8 cellular contexts compared by ENCODE assay signal in the genomic region with DNA sequence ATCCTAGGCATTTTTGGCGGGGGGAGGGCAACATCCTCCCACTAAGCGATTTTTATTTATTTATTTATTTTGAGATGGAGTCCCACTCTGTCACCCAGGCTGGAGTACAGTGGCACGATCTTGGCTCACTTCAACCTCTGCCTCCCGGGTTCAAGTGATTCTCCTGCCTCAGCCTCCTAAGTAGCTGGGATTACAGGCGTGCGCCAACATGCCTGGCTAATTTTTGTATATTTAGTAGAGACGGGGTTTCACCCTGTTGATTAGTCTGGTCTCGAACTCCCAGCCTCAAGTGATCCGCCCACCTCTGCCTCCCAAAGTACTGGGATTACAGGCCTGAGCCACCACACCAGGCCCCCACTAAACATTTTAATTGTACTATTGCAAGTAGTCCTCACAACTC. TPM values are rescaled to one million over a fixed set of nuclear protein-coding genes. Genes with fewer than 3 reads are reported as not detected.
DNase-seq lines count a peak whose midpoint lies in the region; ATAC-seq, FAIRE-seq and TF ChIP-seq lines count a peak whose summit lies in the region.
"Not testable (repeated sequence)": the region's sequence is repeated elsewhere in the genome, so short reads cannot be mapped to it uniquely, and the experiment has no call there.

No MANE protein-coding gene starts in this region.

- TF ChIP-seq POLR2A in A549 (IDR thresholded peaks at IDR 0.05; ENCODE audit: low read length): not testable (repeated sequence)

- H3K27me3 Mint-ChIP-seq in IgD-negative memory B cell; T-helper 17 cell; activated T-helper 2 cell treated with anti-CD3 and anti-CD28 coated beads, Interferon-gamma antibody, Interleukin-2, Interleukin-4, amounts not matched to agents 10 μg/mL and 5 μg/mL and 100 μg/mL, durations not matched to agents 14 hours and 24 hours and 36 hours (ENCODE audit: low read depth); chondrocyte (ENCODE audit: low read depth): not testable (repeated sequence)

- H3K9ac ChIP-seq in stomach smooth muscle (ENCODE audit: low read length in 2 of 2): not testable (repeated sequence)

- TF ChIP-seq RAD21 in A549 (conservative IDR thresholded peaks at IDR 0.05 in 1 of 2, IDR thresholded peaks at IDR 0.05 in 1 of 2): not testable (repeated sequence)

- not testable (repeated sequence) for H3K9me3 Mint-ChIP-seq in IgD-negative memory B cell; activated T-helper 2 cell treated with anti-CD3 and anti-CD28 coated beads, Interferon-gamma antibody, Interleukin-2, Interleukin-4, amounts not matched to agents 10 μg/mL and 5 μg/mL and 100 μg/mL, durations not matched to agents 14 hours and 24 hours and 36 hours; chondrocyte (ENCODE audit: low read depth)

- not testable (repeated sequence) for H3K36me3 Mint-ChIP-seq in IgD-negative memory B cell; T-helper 17 cell (ENCODE audit: low read depth); chondrocyte (ENCODE audit: low read depth)
- H3K36me3 Mint-ChIP-seq in activated T-helper 2 cell treated with anti-CD3 and anti-CD28 coated beads, Interferon-gamma antibody, Interleukin-2, Interleukin-4, amounts not matched to agents 10 μg/mL and 5 μg/mL and 100 μg/mL, durations not matched to agents 14 hours and 24 hours and 36 hours (ENCODE audit: low read depth): peaks cover 76% of the 10 kb centered on the region

- CTCF ChIA-PET in A549 (lab: Yijun Ruan, JAX): interaction anchor here (0.7 to 59.0 kb wide), 4 partner anchors 17 to 67 kb away, joined by 3 to 1532 read pairs (median 4); no protein-coding TSS in a partner anchor

- H3K27ac Mint-ChIP-seq in IgD-negative memory B cell (peak overlapping the region; percentile 96 to 97 (median 97)), T-helper 17 cell (peak overlapping the region; percentile 100), chondrocyte (ENCODE audit: unreplicated experiment) (peak overlapping the region; percentile 95)
- H3K27ac Mint-ChIP-seq in activated T-helper 2 cell treated with anti-CD3 and anti-CD28 coated beads, Interferon-gamma antibody, Interleukin-2, Interleukin-4, amounts not matched to agents 10 μg/mL and 5 μg/mL and 100 μg/mL, durations not matched to agents 14 hours and 24 hours and 36 hours: peak overlapping the region; percentile 97

- TF ChIP-seq CTCF in A549 (IDR thresholded peaks at IDR 0.05); chondrocyte (IDR thresholded peaks at IDR 0.05); neutrophil (IDR thresholded peaks at IDR 0.05): not testable (repeated sequence)

- POLR2A ChIA-PET in A549 (lab: Yijun Ruan, JAX): not testable (repeated sequence)

- H3K27me3 ChIP-seq in neutrophil; stomach smooth muscle (ENCODE audit: control insufficient read depth in 1 of 2, insufficient read depth in 2 of 2, low read length in 2 of 2): not testable (repeated sequence)

- 0 out of 3 replicates have a peak overlapping the region, but pooled peaks have one; percentile 6 for H3K4me2 ChIP-seq in A549

- FAIRE-seq in A549 (lab: Jason Lieb, UNC): not testable (repeated sequence)

- peaks cover 64% of the 10 kb centered on the region for H3K4me1 ChIP-seq in A549
- H3K4me1 ChIP-seq in neutrophil (ENCODE audit: control insufficient read depth in 1 of 2, insufficient read depth in 1 of 2, low read depth in 1 of 2, low read length in 1 of 2): peaks cover 77 to 95% of the 10 kb centered on the region in 2 experiments
- peaks cover 93% of the 10 kb centered on the region for H3K4me1 ChIP-seq in stomach smooth muscle (ENCODE audit: control insufficient read depth, insufficient read depth, low read length)

- H3K9me3 ChIP-seq in A549; T-helper 17 cell (ENCODE audit: control insufficient read depth, low read length, poor library complexity, severe bottlenecking); neutrophil; stomach smooth muscle (ENCODE audit: control insufficient read depth in 2 of 2, low read length in 2 of 2): not testable (repeated sequence)

- H3K4me3 ChIP-seq in A549; stomach smooth muscle (ENCODE audit: low read length in 2 of 2): not testable (repeated sequence)
- H3K4me3 ChIP-seq in neutrophil (ENCODE audit: low read depth in 1 of 2, low read length in 1 of 2): peak overlapping the region in 1 of 2 experiments; percentile 56

- H3K27ac ChIP-seq in A549 (peak overlapping the region in 1 of 2 experiments; percentile 57; a peak in 2 of 6 replicates), neutrophil (peak overlapping the region; percentile 91), stomach smooth muscle (ENCODE audit: low read length) (peak overlapping the region; percentile 97)

- ATAC-seq in A549, T-helper 17 cell, left ventricle myocardium superior: not testable (repeated sequence)

- TF ChIP-seq EP300 in A549 (IDR thresholded peaks at IDR 0.05): not testable (repeated sequence)

- DNase-seq in A549 (ENCODE audit: low read depth in 1 of 2, low spot score in 1 of 2); T-helper 17 cell; activated T-helper 2 cell treated with anti-CD3 and anti-CD28 coated beads, Interferon-gamma antibody, Interleukin-2, Interleukin-4, amounts not matched to agents 10 μg/mL and 5 μg/mL and 100 μg/mL, durations not matched to agents 14 hours and 24 hours and 36 hours (ENCODE audit: low spot score); chondrocyte (ENCODE audit: low spot score): not testable (repeated sequence)
- peak; percentile 12 for DNase-seq in left ventricle myocardium superior

- H3K4me1 Mint-ChIP-seq in IgD-negative memory B cell: peaks cover 58 to 85% (median 73%) of the 10 kb centered on the region in 3 donors
- peaks cover 74% of the 10 kb centered on the region for H3K4me1 Mint-ChIP-seq in T-helper 17 cell
- H3K4me1 Mint-ChIP-seq in activated T-helper 2 cell treated with anti-CD3 and anti-CD28 coated beads, Interferon-gamma antibody, Interleukin-2, Interleukin-4, amounts not matched to agents 10 μg/mL and 5 μg/mL and 100 μg/mL, durations not matched to agents 14 hours and 24 hours and 36 hours (ENCODE audit: low read depth): peaks cover 87% of the 10 kb centered on the region
- peaks cover 94% of the 10 kb centered on the region for H3K4me1 Mint-ChIP-seq in chondrocyte (ENCODE audit: low read depth)

- intact Hi-C loops in activated T-helper 2 cell treated with anti-CD3 and anti-CD28 coated beads, Interferon-gamma antibody, Interleukin-2, Interleukin-4, amounts not matched to agents 10 μg/mL and 5 μg/mL and 100 μg/mL, durations not matched to agents 14 hours and 24 hours and 36 hours (cut with micrococcal nuclease): loop anchor here (2.0 to 5.0 kb wide), 2 partner anchors 31 to 868 kb away; no protein-coding TSS in a partner anchor
- intact Hi-C loops in left ventricle myocardium superior (cut with micrococcal nuclease): not testable (repeated sequence)

- peak overlapping the region; percentile 3 to 95 (median 52) for H3K4me3 Mint-ChIP-seq in IgD-negative memory B cell
- H3K4me3 Mint-ChIP-seq in T-helper 17 cell: peak overlapping the region; percentile 15
- H3K4me3 Mint-ChIP-seq in activated T-helper 2 cell treated with anti-CD3 and anti-CD28 coated beads, Interferon-gamma antibody, Interleukin-2, Interleukin-4, amounts not matched to agents 10 μg/mL and 5 μg/mL and 100 μg/mL, durations not matched to agents 14 hours and 24 hours and 36 hours (ENCODE audit: low read depth): peak overlapping the region; percentile 37
- not testable (repeated sequence) for H3K4me3 Mint-ChIP-seq in chondrocyte (ENCODE audit: unreplicated experiment)

- 92% methylated on average over 9 of the region's 9 CpGs for WGBS in A549 (ENCODE audit: missing lambda C conversion rate)

- not testable (repeated sequence) for H3K36me3 ChIP-seq in neutrophil; stomach smooth muscle (ENCODE audit: control insufficient read depth in 2 of 2, insufficient read depth in 2 of 2, low read length in 2 of 2)

RNA-seq across cellular contexts. Expression of gene HDAC7, which starts 10.2 kb away (rescaled TPM):
- polyA plus RNA-seq in A549 (2011; rRNA removed) (17.2 and 20.8 TPM in 2 replicates), A549 (2017; fragmentation: RNase III; extraction: RNeasy Plus Mini Kit Qiagen cat#74134 plus additional on column Dnase treatment) (34.1 to 38.9 TPM (median 36.0 TPM) in 3 replicates), IgD-negative memory B cell (20.9 TPM)
- polyA plus RNA-seq in A549 (2012; cell fraction: cytosol; rRNA removed): 42.9 and 56.8 TPM in 2 replicates
- polyA plus RNA-seq in A549 (2012; cell fraction: nucleus; rRNA removed): 170 and 171 TPM in 2 replicates
- 20.2 and 26.1 TPM in 2 replicates for polyA minus RNA-seq in A549 (2011; rRNA and poly(A)+ RNA removed)
- total RNA-seq in T-helper 17 cell (100 to 1,000 TPM; 129 to 151 TPM), chondrocyte (79.1 to 93.2 TPM (median 89.6 TPM) in 3 replicates), left ventricle myocardium superior (35.4 TPM)
- 251 and 253 TPM in 2 replicates for total RNA-seq in activated T-helper 2 cell treated with anti-CD3 and anti-CD28 coated beads, Interferon-gamma antibody, Interleukin-2, Interleukin-4, amounts not matched to agents 10 μg/mL and 5 μg/mL and 100 μg/mL, durations not matched to agents 14 hours and 24 hours and 36 hours

RNA-seq across cellular contexts. Expression of gene SLC48A1, which starts 36.5 kb away (rescaled TPM):
- polyA plus RNA-seq in A549 (2011; rRNA removed) (25.1 and 27.3 TPM in 2 replicates), A549 (2017; fragmentation: RNase III; extraction: RNeasy Plus Mini Kit Qiagen cat#74134 plus additional on column Dnase treatment) (32.6 to 35.2 TPM (median 33.3 TPM) in 3 replicates), IgD-negative memory B cell (21.7 TPM)
- polyA plus RNA-seq in A549 (2012; cell fraction: cytosol; rRNA removed): 27.5 and 39.0 TPM in 2 replicates
- 43.0 and 43.8 TPM in 2 replicates for polyA plus RNA-seq in A549 (2012; cell fraction: nucleus; rRNA removed)
- 37.7 and 42.9 TPM in 2 replicates for polyA minus RNA-seq in A549 (2011; rRNA and poly(A)+ RNA removed)
- total RNA-seq in T-helper 17 cell (1 to 10 TPM; 5.9 to 6.9 TPM), chondrocyte (11.4 to 18.4 TPM (median 11.5 TPM) in 3 replicates), left ventricle myocardium superior (23.7 TPM)
- 7.3 and 7.4 TPM in 2 replicates for total RNA-seq in activated T-helper 2 cell treated with anti-CD3 and anti-CD28 coated beads, Interferon-gamma antibody, Interleukin-2, Interleukin-4, amounts not matched to agents 10 μg/mL and 5 μg/mL and 100 μg/mL, durations not matched to agents 14 hours and 24 hours and 36 hours

RNA-seq across cellular contexts. Expression of gene RAPGEF3, which starts 50.8 kb away (rescaled TPM):
- polyA plus RNA-seq in A549 (2011; rRNA removed): 0.70 and 0.75 TPM in 2 replicates
- polyA plus RNA-seq in A549 (2012; cell fraction: cytosol; rRNA removed): 0.69 and 0.70 TPM in 2 replicates
- 2.3 and 2.9 TPM in 2 replicates for polyA plus RNA-seq in A549 (2012; cell fraction: nucleus; rRNA removed)
- 0.69 to 0.89 TPM (median 0.88 TPM) in 3 replicates for polyA plus RNA-seq in A549 (2017; fragmentation: RNase III; extraction: RNeasy Plus Mini Kit Qiagen cat#74134 plus additional on column Dnase treatment)
- polyA minus RNA-seq in A549 (2011; rRNA and poly(A)+ RNA removed): 1.8 and 2.2 TPM in 2 replicates
- 0.26 TPM for polyA plus RNA-seq in IgD-negative memory B cell
- under 1 TPM; 0.27 to 0.55 TPM for total RNA-seq in T-helper 17 cell
- total RNA-seq in activated T-helper 2 cell treated with anti-CD3 and anti-CD28 coated beads, Interferon-gamma antibody, Interleukin-2, Interleukin-4, amounts not matched to agents 10 μg/mL and 5 μg/mL and 100 μg/mL, durations not matched to agents 14 hours and 24 hours and 36 hours: 1.8 and 2.7 TPM in 2 replicates
- 1.3 to 1.8 TPM (median 1.3 TPM) in 3 replicates for total RNA-seq in chondrocyte
- total RNA-seq in left ventricle myocardium superior: 37.6 TPM

Comparison
In these comparisons a context has a peak if more than half of its experiments do, and no peak if none do; other contexts are left out.
1. RNA of gene RAPGEF3, which starts 50.8 kb away (total RNA-seq): 37.6 TPM in left ventricle myocardium superior (single experiment); 1.8 to 2.7 TPM in activated T-helper 2 cell treated with anti-CD3 and anti-CD28 coated beads, Interferon-gamma antibody, Interleukin-2, Interleukin-4, amounts not matched to agents 10 μg/mL and 5 μg/mL and 100 μg/mL, durations not matched to agents 14 hours and 24 hours and 36 hours, 1.3 to 1.8 TPM in chondrocyte and 0.27 to 0.55 TPM in T-helper 17 cell; every median in the first group is over 10 times any median in the second.
2. Peak in every context shown above with its lines, with median percentiles within 50 percentile points of each other: H3K27ac Mint-ChIP-seq.